In genomic region chr19:41431426-41432386, GRCh38 we compare ENCODE assay signal across 8 cellular contexts. TPM values are rescaled to one million over a fixed set of nuclear protein-coding genes. Genes with fewer than 3 reads are reported as not detected.
DNase-seq lines count a peak whose midpoint lies in the region; ATAC-seq and TF ChIP-seq lines count a peak whose summit lies in the region.

No MANE protein-coding gene starts in this region.

- TF ChIP-seq CTCF in foreskin keratinocyte (conservative IDR thresholded peaks at IDR 0.05): peak; percentile 62

- POLR2A ChIA-PET in activated naive CD8-positive, alpha-beta T cell treated with anti-CD3 and anti-CD28 coated beads, Interleukin-2, amount 10 ng/mL, durations not matched to agents 7 days and 5 days (lab: Charles Lee): interaction anchor here (0.9 to 1.6 kb wide), 5 partner anchors 8 to 104 kb away, joined by 3 to 4 read pairs (median 3); partner anchors contain the start of gene DMAC2

- ATAC-seq in activated naive CD8-positive, alpha-beta T cell treated with anti-CD3 and anti-CD28 coated beads, Interleukin-2, amount 10 ng/mL, durations not matched to agents 7 days and 5 days (ENCODE audit: low read depth): no peak
- ATAC-seq in foreskin keratinocyte (no peak), HG02759 (IDR thresholded peaks at IDR 0.05; ENCODE audit: unreplicated experiment) (no peak)

- H3K36me3 Mint-ChIP-seq in activated naive CD8-positive, alpha-beta T cell treated with anti-CD3 and anti-CD28 coated beads, Interleukin-2, amount 10 ng/mL, durations not matched to agents 7 days and 5 days: peaks cover 10% of the 10 kb centered on the region
- H3K36me3 Mint-ChIP-seq in activated naive CD8-positive, alpha-beta T cell treated with anti-CD3 and anti-CD28 coated beads for 36 hours: peaks cover 12% of the 10 kb centered on the region

- no peak overlapping the region for H3K4me3 Mint-ChIP-seq in activated naive CD8-positive, alpha-beta T cell treated with anti-CD3 and anti-CD28 coated beads, Interleukin-2, amount 10 ng/mL, durations not matched to agents 7 days and 5 days
- no peak overlapping the region for H3K4me3 Mint-ChIP-seq in activated naive CD8-positive, alpha-beta T cell treated with anti-CD3 and anti-CD28 coated beads for 36 hours

- peak overlapping the region; percentile 2 for H3K27ac Mint-ChIP-seq in activated naive CD8-positive, alpha-beta T cell treated with anti-CD3 and anti-CD28 coated beads, Interleukin-2, amount 10 ng/mL, durations not matched to agents 7 days and 5 days
- H3K27ac Mint-ChIP-seq in activated naive CD8-positive, alpha-beta T cell treated with anti-CD3 and anti-CD28 coated beads for 36 hours: no peak overlapping the region

- no peaks in the 10 kb centered on the region for H3K4me1 ChIP-seq in foreskin keratinocyte

- peaks cover 22% of the 10 kb centered on the region for H3K4me1 Mint-ChIP-seq in activated naive CD8-positive, alpha-beta T cell treated with anti-CD3 and anti-CD28 coated beads, Interleukin-2, amount 10 ng/mL, durations not matched to agents 7 days and 5 days
- H3K4me1 Mint-ChIP-seq in activated naive CD8-positive, alpha-beta T cell treated with anti-CD3 and anti-CD28 coated beads for 36 hours: peaks cover 15% of the 10 kb centered on the region

- no peaks in the 10 kb centered on the region for H3K27me3 Mint-ChIP-seq in activated naive CD8-positive, alpha-beta T cell treated with anti-CD3 and anti-CD28 coated beads, Interleukin-2, amount 10 ng/mL, durations not matched to agents 7 days and 5 days
- H3K27me3 Mint-ChIP-seq in activated naive CD8-positive, alpha-beta T cell treated with anti-CD3 and anti-CD28 coated beads for 36 hours: no peaks in the 10 kb centered on the region

- no peaks in the 10 kb centered on the region for H3K9me3 Mint-ChIP-seq in activated naive CD8-positive, alpha-beta T cell treated with anti-CD3 and anti-CD28 coated beads, Interleukin-2, amount 10 ng/mL, durations not matched to agents 7 days and 5 days
- no peaks in the 10 kb centered on the region for H3K9me3 Mint-ChIP-seq in activated naive CD8-positive, alpha-beta T cell treated with anti-CD3 and anti-CD28 coated beads for 36 hours

- no peak overlapping the region for H3K27ac ChIP-seq in foreskin keratinocyte

- H3K27me3 ChIP-seq in foreskin keratinocyte: no peaks in the 10 kb centered on the region

- no peak for DNase-seq in activated naive CD8-positive, alpha-beta T cell treated with anti-CD3 and anti-CD28 coated beads, Interleukin-2, amount 10 ng/mL, durations not matched to agents 7 days and 5 days
- DNase-seq in activated naive CD8-positive, alpha-beta T cell treated with anti-CD3 and anti-CD28 coated beads for 36 hours: no peak
- DNase-seq in SKM-1 treated with dmso at 0.1 percent for 144 hours (lab: John Stamatoyannopoulos, UW; ENCODE audit: unreplicated experiment) (peak; percentile 33), foreskin keratinocyte (peak in 1 of 2 donors; percentile 13), COR-L47 (lab: John Stamatoyannopoulos, UW) (no peak), cerebellar nuclear complex (lab: John Stamatoyannopoulos, UW) (no peak)
- DNase-seq in activated CD4-positive, alpha-beta T cell treated with anti-CD3 and anti-CD28 coated beads for 1 hour: no peak

RNA-seq across cellular contexts. Expression of gene B3GNT8, which starts 4.5 kb away (rescaled TPM):
- total RNA-seq in activated naive CD8-positive, alpha-beta T cell treated with anti-CD3 and anti-CD28 coated beads, Interleukin-2, amount 10 ng/mL, durations not matched to agents 7 days and 5 days: 1 to 10 TPM; 2.0 to 2.2 TPM
- total RNA-seq in activated naive CD8-positive, alpha-beta T cell treated with anti-CD3 and anti-CD28 coated beads for 36 hours: under 1 TPM; 0.10 to 0.48 TPM
- total RNA-seq in foreskin keratinocyte: 2.2 and 2.9 TPM in 2 replicates
- 3.4 and 4.7 TPM in 2 replicates for polyA plus RNA-seq in foreskin keratinocyte

RNA-seq across cellular contexts. Expression of gene DMAC2, which starts 8.0 kb away (rescaled TPM):
- 10 to 100 TPM; 41.3 to 42.6 TPM for total RNA-seq in activated naive CD8-positive, alpha-beta T cell treated with anti-CD3 and anti-CD28 coated beads, Interleukin-2, amount 10 ng/mL, durations not matched to agents 7 days and 5 days
- 10 to 100 TPM; 54.5 to 63.0 TPM for total RNA-seq in activated naive CD8-positive, alpha-beta T cell treated with anti-CD3 and anti-CD28 coated beads for 36 hours
- 57.8 and 60.8 TPM in 2 replicates for total RNA-seq in foreskin keratinocyte
- polyA plus RNA-seq in foreskin keratinocyte: 67.8 and 72.0 TPM in 2 replicates

RNA-seq across cellular contexts. Expression of gene ERICH4, which starts 11.2 kb away (rescaled TPM):
- total RNA-seq in activated naive CD8-positive, alpha-beta T cell treated with anti-CD3 and anti-CD28 coated beads, Interleukin-2, amount 10 ng/mL, durations not matched to agents 7 days and 5 days: not detected
- not detected for total RNA-seq in activated naive CD8-positive, alpha-beta T cell treated with anti-CD3 and anti-CD28 coated beads for 36 hours
- not detected in 2 replicates for total RNA-seq in foreskin keratinocyte
- not detected in 2 replicates for polyA plus RNA-seq in foreskin keratinocyte

RNA-seq across cellular contexts. Expression of gene BCKDHA, which starts 34.1 kb away (rescaled TPM):
- total RNA-seq in activated naive CD8-positive, alpha-beta T cell treated with anti-CD3 and anti-CD28 coated beads, Interleukin-2, amount 10 ng/mL, durations not matched to agents 7 days and 5 days: 10 to 100 TPM; 23.8 to 26.9 TPM
- 10 to 100 TPM; 21.3 to 28.0 TPM for total RNA-seq in activated naive CD8-positive, alpha-beta T cell treated with anti-CD3 and anti-CD28 coated beads for 36 hours
- total RNA-seq in foreskin keratinocyte: 15.9 and 18.7 TPM in 2 replicates
- 16.9 and 18.6 TPM in 2 replicates for polyA plus RNA-seq in foreskin keratinocyte

RNA-seq across cellular contexts. Expression of gene EXOSC5, which starts 34.5 kb away (rescaled TPM):
- total RNA-seq in activated naive CD8-positive, alpha-beta T cell treated with anti-CD3 and anti-CD28 coated beads, Interleukin-2, amount 10 ng/mL, durations not matched to agents 7 days and 5 days: 10 to 100 TPM; 20.9 to 25.9 TPM
- 10 to 100 TPM; 43.5 to 44.6 TPM for total RNA-seq in activated naive CD8-positive, alpha-beta T cell treated with anti-CD3 and anti-CD28 coated beads for 36 hours
- 19.6 and 22.7 TPM in 2 replicates for total RNA-seq in foreskin keratinocyte
- 30.2 and 35.9 TPM in 2 replicates for polyA plus RNA-seq in foreskin keratinocyte
